Comparison of ENCODE assay signal across 1 cellular context in genomic region chr7:92740713-92741126, GRCh38.
TF ChIP-seq lines count a peak whose summit lies in the region.

No MANE protein-coding gene starts in this region.

TF ChIP-seq in WTC11, 78 proteins besides CTCF, POLR2A, EP300 and RAD21 (continued from another document):
- no peak for TF ChIP-seq ZNF281 (CRISPR knock-in tag; IDR thresholded peaks at IDR 0.05)
- TF ChIP-seq CREB1 (CRISPR knock-in tag; IDR thresholded peaks at IDR 0.05), result no peak
- no peak for TF ChIP-seq NR1H2 (CRISPR knock-in tag; IDR thresholded peaks at IDR 0.05)
- no peak for TF ChIP-seq TEAD1 (CRISPR knock-in tag; IDR thresholded peaks at IDR 0.05)
- TF ChIP-seq OVOL2 (CRISPR knock-in tag; IDR thresholded peaks at IDR 0.05; ENCODE audit: borderline replicate concordance), result no peak
- TF ChIP-seq, protein P1, sequence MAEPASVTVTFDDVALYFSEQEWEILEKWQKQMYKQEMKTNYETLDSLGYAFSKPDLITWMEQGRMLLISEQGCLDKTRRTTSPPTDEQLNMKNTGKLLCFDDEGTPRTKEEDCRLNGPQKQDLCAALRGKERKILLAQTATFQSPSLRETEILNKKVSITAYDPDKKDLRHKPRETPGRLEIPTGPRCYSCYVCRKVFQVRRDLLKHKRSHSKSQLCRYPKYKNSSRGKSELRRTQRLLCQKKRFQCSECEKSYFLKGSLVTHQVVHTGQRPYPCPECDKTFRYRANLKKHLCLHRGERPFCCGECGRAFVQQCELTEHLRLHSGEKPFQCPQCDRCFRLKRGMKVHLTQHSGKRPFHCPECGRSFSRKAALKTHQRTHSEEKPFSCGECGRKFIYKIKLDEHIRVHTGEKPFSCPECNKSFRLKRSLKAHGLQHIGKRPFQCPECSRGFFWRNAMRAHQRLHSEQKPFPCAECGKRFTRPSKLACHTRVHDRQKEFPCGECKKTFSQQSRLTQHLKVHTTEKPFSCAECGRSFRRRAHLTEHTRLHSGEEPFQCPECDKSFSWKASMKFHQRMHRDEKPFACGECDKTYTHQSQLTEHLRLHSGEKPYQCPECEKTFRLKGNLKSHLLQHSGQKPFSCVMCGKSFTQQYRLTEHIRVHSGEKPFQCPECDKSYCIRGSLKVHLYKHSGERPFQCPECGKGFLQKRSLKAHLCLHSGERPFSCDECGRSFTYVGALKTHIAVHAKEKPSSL (CRISPR knock-in tag; conservative IDR thresholded peaks at IDR 0.05), result no peak
- TF ChIP-seq CBFB (CRISPR knock-in tag; IDR thresholded peaks at IDR 0.05; ENCODE audit: low read depth), result no peak
- TF ChIP-seq GABPB1 (CRISPR knock-in tag; IDR thresholded peaks at IDR 0.05), result no peak
- TF ChIP-seq FOXK1 (CRISPR knock-in tag; IDR thresholded peaks at IDR 0.05), result no peak
- TF ChIP-seq, protein P2, sequence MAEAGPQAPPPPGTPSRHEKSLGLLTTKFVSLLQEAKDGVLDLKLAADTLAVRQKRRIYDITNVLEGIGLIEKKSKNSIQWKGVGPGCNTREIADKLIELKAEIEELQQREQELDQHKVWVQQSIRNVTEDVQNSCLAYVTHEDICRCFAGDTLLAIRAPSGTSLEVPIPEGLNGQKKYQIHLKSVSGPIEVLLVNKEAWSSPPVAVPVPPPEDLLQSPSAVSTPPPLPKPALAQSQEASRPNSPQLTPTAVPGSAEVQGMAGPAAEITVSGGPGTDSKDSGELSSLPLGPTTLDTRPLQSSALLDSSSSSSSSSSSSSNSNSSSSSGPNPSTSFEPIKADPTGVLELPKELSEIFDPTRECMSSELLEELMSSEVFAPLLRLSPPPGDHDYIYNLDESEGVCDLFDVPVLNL (CRISPR knock-in tag; IDR thresholded peaks at IDR 0.05; ENCODE audit: borderline replicate concordance, low read depth), result no peak
